8 cellular contexts compared by ENCODE assay signal in the genomic region with DNA sequence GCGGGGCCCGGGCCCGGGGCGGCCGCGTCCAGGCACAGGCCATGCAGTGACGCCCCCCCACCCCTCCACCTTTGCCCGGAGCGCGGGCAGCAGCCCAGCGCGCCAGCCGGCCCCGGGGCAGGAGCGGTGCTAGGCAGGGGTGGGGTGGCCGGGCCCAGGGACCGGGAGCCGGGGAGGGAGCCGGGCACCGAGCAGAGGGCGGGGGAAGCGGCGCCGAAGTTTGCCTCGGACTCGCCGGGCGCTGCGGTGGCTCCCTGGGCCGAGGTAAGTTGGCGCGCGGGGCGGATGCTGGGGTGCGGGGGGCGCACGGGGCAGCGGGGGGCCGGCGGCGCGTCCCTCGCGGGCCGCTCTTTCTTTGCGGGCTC. TPM values are rescaled to one million over a fixed set of nuclear protein-coding genes. Genes with fewer than 3 reads are reported as not detected.
DNase-seq lines count a peak whose midpoint lies in the region; ATAC-seq lines count a peak whose summit lies in the region.

No MANE protein-coding gene starts in this region.

- H3K9me3 Mint-ChIP-seq in activated naive CD4-positive, alpha-beta T cell treated with anti-CD3 and anti-CD28 coated beads, Interleukin-2, amount 50 U/mL, for 72 hours, result peaks cover 0 to 4% of the 10 kb centered on the region in 2 donors
- H3K9me3 Mint-ChIP-seq in activated naive CD4-positive, alpha-beta T cell treated with anti-CD3 and anti-CD28 coated beads, Interleukin-2, amount 10 ng/mL, durations not matched to agents 7 days and 5 days, result no peaks in the 10 kb centered on the region

- H3K4me1 Mint-ChIP-seq in activated naive CD4-positive, alpha-beta T cell treated with anti-CD3 and anti-CD28 coated beads, Interleukin-2, amount 10 ng/mL, durations not matched to agents 7 days and 5 days, result peaks cover 11% of the 10 kb centered on the region

- DNase-seq in activated naive CD4-positive, alpha-beta T cell treated with anti-CD3 and anti-CD28 coated beads, Interleukin-2, amount 50 U/mL, for 72 hours (ENCODE audit: low spot score in 2 of 2), result peak in 1 of 2 donors; percentile 8
- no peak for DNase-seq in activated naive CD4-positive, alpha-beta T cell treated with anti-CD3 and anti-CD28 coated beads, Interleukin-2, amount 10 ng/mL, durations not matched to agents 7 days and 5 days
- DNase-seq in kidney tubule cell (ENCODE audit: low spot score), result no peak
- no peak for DNase-seq in glomerular visceral epithelial cell (ENCODE audit: extremely low spot score)
- no peak for DNase-seq in NCI-H1092 (lab: John Stamatoyannopoulos, UW)

- peak; percentile 52 to 54 for ATAC-seq in activated naive CD4-positive, alpha-beta T cell treated with anti-CD3 and anti-CD28 coated beads, Interleukin-2, amount 50 U/mL, for 72 hours
- peak; percentile 39 for ATAC-seq in HG03432 (IDR thresholded peaks at IDR 0.05; ENCODE audit: unreplicated experiment)

- H3K27ac ChIP-seq in ectodermal cell (ENCODE audit: insufficient read depth, low read depth, low read length, poor library complexity, severe bottlenecking), result peak overlapping the region; percentile 95
- H3K27ac ChIP-seq in muscle layer of colon (ENCODE audit: low read depth, low read length), result peak overlapping the region; percentile 82

- peaks cover 18% of the 10 kb centered on the region for H3K4me1 ChIP-seq in ectodermal cell (ENCODE audit: control insufficient read depth, insufficient read depth, low read length)
- H3K4me1 ChIP-seq in muscle layer of colon (ENCODE audit: insufficient read depth, low read length), result peaks cover 30% of the 10 kb centered on the region

- no peak overlapping the region for H3K4me3 Mint-ChIP-seq in activated naive CD4-positive, alpha-beta T cell treated with anti-CD3 and anti-CD28 coated beads, Interleukin-2, amount 10 ng/mL, durations not matched to agents 7 days and 5 days

- H3K27me3 ChIP-seq in ectodermal cell (ENCODE audit: control insufficient read depth, insufficient read depth, low read length, poor library complexity, severe bottlenecking) (peaks cover 5% of the 10 kb centered on the region), muscle layer of colon (ENCODE audit: control insufficient read depth in 1 of 2, insufficient read depth in 2 of 2, low read length in 2 of 2) (no peaks in the 10 kb centered on the region)

- H3K36me3 ChIP-seq in ectodermal cell (ENCODE audit: control insufficient read depth, insufficient read depth, low read length) (no peaks in the 10 kb centered on the region), muscle layer of colon (ENCODE audit: insufficient read depth, low read length) (no peaks in the 10 kb centered on the region)

- peaks cover 0 to 4% of the 10 kb centered on the region in 2 donors for H3K36me3 Mint-ChIP-seq in activated naive CD4-positive, alpha-beta T cell treated with anti-CD3 and anti-CD28 coated beads, Interleukin-2, amount 50 U/mL, for 72 hours
- H3K36me3 Mint-ChIP-seq in activated naive CD4-positive, alpha-beta T cell treated with anti-CD3 and anti-CD28 coated beads, Interleukin-2, amount 10 ng/mL, durations not matched to agents 7 days and 5 days, result peaks cover 3% of the 10 kb centered on the region

- H3K9me3 ChIP-seq in ectodermal cell (ENCODE audit: control insufficient read depth, low read length) (no peaks in the 10 kb centered on the region), muscle layer of colon (ENCODE audit: low read length) (no peaks in the 10 kb centered on the region)

- no peak overlapping the region for H3K27ac Mint-ChIP-seq in activated naive CD4-positive, alpha-beta T cell treated with anti-CD3 and anti-CD28 coated beads, Interleukin-2, amount 50 U/mL, for 72 hours
- H3K27ac Mint-ChIP-seq in activated naive CD4-positive, alpha-beta T cell treated with anti-CD3 and anti-CD28 coated beads, Interleukin-2, amount 10 ng/mL, durations not matched to agents 7 days and 5 days, result no peak overlapping the region

- H3K4me3 ChIP-seq in ectodermal cell (ENCODE audit: insufficient read depth, low read depth, low read length) (peak overlapping the region; percentile 65), muscle layer of colon (ENCODE audit: low read depth in 1 of 2, low read length in 2 of 2) (peak overlapping the region; percentile 33 to 55)

- H3K9ac ChIP-seq in muscle layer of colon (ENCODE audit: low read length), result no peak overlapping the region

- 0% methylated on average over 46 of the region's 46 CpGs for WGBS in ectodermal cell, 2 experiments

- CTCF ChIA-PET in activated naive CD4-positive, alpha-beta T cell treated with anti-CD3 and anti-CD28 coated beads, Interleukin-2, amount 10 ng/mL, durations not matched to agents 7 days and 5 days (lab: Charles Lee), result no interaction called here

- peaks cover 71% of the 10 kb centered on the region for H3K27me3 Mint-ChIP-seq in activated naive CD4-positive, alpha-beta T cell treated with anti-CD3 and anti-CD28 coated beads, Interleukin-2, amount 10 ng/mL, durations not matched to agents 7 days and 5 days

RNA-seq across cellular contexts. Expression of a gene that starts 0.3 kb away (rescaled TPM):
- total RNA-seq in activated naive CD4-positive, alpha-beta T cell treated with anti-CD3 and anti-CD28 coated beads, Interleukin-2, amount 50 U/mL, for 72 hours, result under 1 TPM; 0.14 to 0.18 TPM
- polyA plus RNA-seq in ectodermal cell (2013, experiment 1 of 4), result 109 TPM
- polyA plus RNA-seq in ectodermal cell (2013, experiment 2 of 4), result 109 TPM
- 86.7 TPM for polyA plus RNA-seq in ectodermal cell (2013, experiment 3 of 4)
- polyA plus RNA-seq in ectodermal cell (2013, experiment 4 of 4), result 104 TPM
